ENCODE assay signal across 27 cellular contexts in genomic region chr16:60914334-60914733, GRCh38.
"Had no signal": no experiment of that assay in that cellular context is flagged by ENCODE, and none has a peak within 500 bp of the region (broad histone marks: within the 10 kb centered on the region; RNA-seq: fewer than 3 reads in every experiment).

No MANE protein-coding gene starts in this region.

- H3K27ac ChIP-seq: colonic mucosa, coronary artery, dorsolateral prefrontal cortex, epithelial cell of prostate, esophagus muscularis mucosa, foreskin keratinocyte, gastrocnemius medialis, gastroesophageal sphincter, heart left ventricle, heart right ventricle had no signal

- H3K36me3 ChIP-seq: colonic mucosa, esophagus muscularis mucosa, gastrocnemius medialis, gastroesophageal sphincter, heart left ventricle, heart right ventricle had no signal

- H3K27me3 ChIP-seq: colonic mucosa, esophagus muscularis mucosa, foreskin keratinocyte, gastrocnemius medialis, gastroesophageal sphincter, heart left ventricle, heart right ventricle had no signal

- H3K9me3 ChIP-seq: colonic mucosa, esophagus muscularis mucosa, gastrocnemius medialis, gastroesophageal sphincter, heart right ventricle had no signal

- DNase-seq: colonic mucosa; cortex of kidney; dermis blood vessel endothelial cell; dorsolateral prefrontal cortex; effector CD4-positive, alpha-beta T cell; effector CD8-positive, alpha-beta T cell; effector memory CD4-positive, alpha-beta T cell; effector memory CD8-positive, alpha-beta T cell; endodermal cell; erythroblast; foreskin fibroblast; foreskin keratinocyte; foreskin melanocyte; gastrocnemius medialis; glutamatergic neuron; head of caudate nucleus; heart left ventricle; heart right ventricle had no signal

- FAIRE-seq: colon, endometrium, endothelial cell of umbilical vein, frontal cortex had no signal

- H3K4me3 ChIP-seq: colonic mucosa, coronary artery, dorsolateral prefrontal cortex, esophagus muscularis mucosa, gastrocnemius medialis, gastroesophageal sphincter, heart left ventricle, heart right ventricle had no signal

- ATAC-seq: effector memory CD8-positive, alpha-beta T cell; esophagus mucosa; foreskin keratinocyte; gastrocnemius medialis; gastroesophageal sphincter; heart left ventricle; heart right ventricle had no signal

- H3K4me1 ChIP-seq: colonic mucosa, esophagus muscularis mucosa, foreskin keratinocyte, gastrocnemius medialis, gastroesophageal sphincter, heart left ventricle, heart right ventricle had no signal
